ENCODE assay signal across 10 cellular contexts in genomic region chr11:27423125-27423524, GRCh38. TPM values are rescaled to one million over a fixed set of nuclear protein-coding genes. Genes with fewer than 3 reads are reported as not detected.
DNase-seq lines count a peak whose midpoint lies in the region; ATAC-seq and TF ChIP-seq lines count a peak whose summit lies in the region.
"Had no signal": no experiment of that assay in that cellular context is flagged by ENCODE, and none has a peak within 500 bp of the region (broad histone marks: within the 10 kb centered on the region; RNA-seq: fewer than 3 reads in every experiment).

No MANE protein-coding gene starts in this region.

- POLR2A ChIA-PET in HEK293T (lab: Yijun Ruan, JAX) (no interaction called here), OCI-LY7 (lab: Charles Lee) (no interaction called here)

- H3K9me3 ChIP-seq in OCI-LY7 (ENCODE audit: low read length), result no peaks in the 10 kb centered on the region

- ATAC-seq in sciatic nerve (peak; percentile 82), HG02840 (IDR thresholded peaks at IDR 0.05; ENCODE audit: low FRiP score, unreplicated experiment) (no peak)

- H3K27ac ChIP-seq in OCI-LY7 (ENCODE audit: low read depth, low read length, poor library complexity, severe bottlenecking), result no peak overlapping the region

- no peaks in the 10 kb centered on the region for H3K36me3 ChIP-seq in OCI-LY7 (ENCODE audit: insufficient read depth, low read length)

- H4K20me1 ChIP-seq in OCI-LY7 (ENCODE audit: insufficient read depth, low read length), result no peaks in the 10 kb centered on the region

- TF ChIP-seq CTCF in glutamatergic neuron (IDR thresholded peaks at IDR 0.05; ENCODE audit: partially characterized antibody, unreplicated experiment) (no peak), OCI-LY7 (conservative IDR thresholded peaks at IDR 0.05; ENCODE audit: low read length) (no peak), endothelial cell (IDR thresholded peaks at IDR 0.05; ENCODE audit: unreplicated experiment) (no peak)

- H3K4me3 Mint-ChIP-seq in glutamatergic neuron (ENCODE audit: unreplicated experiment) (peak overlapping the region; percentile 74), endothelial cell (ENCODE audit: unreplicated experiment) (no peak overlapping the region)

- no peak overlapping the region for H3K4me3 ChIP-seq in OCI-LY7 (ENCODE audit: low read depth, low read length, poor library complexity, severe bottlenecking)
- H3K4me3 ChIP-seq: lung had no signal

- no peaks in the 10 kb centered on the region for H3K79me2 ChIP-seq in OCI-LY7 (ENCODE audit: insufficient read depth, low read depth, low read length)

- H3K4me2 ChIP-seq in OCI-LY7 (ENCODE audit: low read length), result no peak overlapping the region

- peak; percentile 31 for DNase-seq in HEK293T (ENCODE audit: extremely low spot score)
- peak; percentile 18 for DNase-seq in SK-MEL-5 (ENCODE audit: low read depth, low spot score)
- peak; percentile 80 for DNase-seq in glutamatergic neuron
- DNase-seq in sciatic nerve (ENCODE audit: low spot score), result no peak
- no peak for DNase-seq in ureter (ENCODE audit: low spot score)
- DNase-seq in OCI-LY7 (ENCODE audit: low spot score), result no peak
- no peak for DNase-seq in endothelial cell (ENCODE audit: low spot score)
- DNase-seq: activated gamma-delta T cell had no signal

- BruUV-seq in OCI-LY7 (replicated peaks; lab: Mats Ljungman, UMichigan), result no TSS peak

- H3K27ac Mint-ChIP-seq in glutamatergic neuron (ENCODE audit: unreplicated experiment) (peak overlapping the region; percentile 96), endothelial cell (ENCODE audit: unreplicated experiment) (no peak overlapping the region)

- H2AFZ ChIP-seq in OCI-LY7 (ENCODE audit: low read length), result no peak overlapping the region

- H3K36me3 Mint-ChIP-seq in glutamatergic neuron (ENCODE audit: unreplicated experiment) (no peaks in the 10 kb centered on the region), endothelial cell (ENCODE audit: low read depth, unreplicated experiment) (no peaks in the 10 kb centered on the region)

- intact Hi-C loops in sciatic nerve (cut with DNase I), result no loop called here
- intact Hi-C loops in OCI-LY7 (cut with micrococcal nuclease; ENCODE audit: unreplicated experiment), result no loop called here

- CTCF ChIA-PET in HEK293T (lab: Yijun Ruan, JAX), result no interaction called here
- CTCF ChIA-PET in OCI-LY7 (lab: Charles Lee; ENCODE audit: unreplicated experiment), result no interaction called here

- peaks cover 10% of the 10 kb centered on the region for H3K9me3 Mint-ChIP-seq in glutamatergic neuron (ENCODE audit: unreplicated experiment)
- no peaks in the 10 kb centered on the region for H3K9me3 Mint-ChIP-seq in endothelial cell (ENCODE audit: unreplicated experiment)

- H3K27me3 Mint-ChIP-seq in glutamatergic neuron (ENCODE audit: unreplicated experiment) (no peaks in the 10 kb centered on the region), endothelial cell (ENCODE audit: unreplicated experiment) (no peaks in the 10 kb centered on the region)

- no peaks in the 10 kb centered on the region for H3K4me1 ChIP-seq in OCI-LY7 (ENCODE audit: insufficient read depth, low read length, poor library complexity, severe bottlenecking)

- in situ Hi-C loops in SK-MEL-5 (cut with HindIII; ENCODE audit: low pct_unique_long_range_greater_than_20kb, low sequenced_read_pairs), result no loop called here

- H3K4me1 Mint-ChIP-seq in glutamatergic neuron (ENCODE audit: low read depth, unreplicated experiment) (peaks cover 66% of the 10 kb centered on the region), endothelial cell (ENCODE audit: unreplicated experiment) (peaks cover 13% of the 10 kb centered on the region)

- no peaks in the 10 kb centered on the region for H3K9me2 ChIP-seq in OCI-LY7 (ENCODE audit: insufficient read depth, low read length)

TF ChIP-seq in HEK293T, 16 proteins besides CTCF, POLR2A, EP300 and RAD21:
- TF ChIP-seq CTBP1 (IDR thresholded peaks at IDR 0.05; ENCODE audit: borderline replicate concordance), result no peak
- no peak for TF ChIP-seq BHLHE40 (IDR thresholded peaks at IDR 0.05; ENCODE audit: borderline replicate concordance)
- TF ChIP-seq PKNOX1 (IDR thresholded peaks at IDR 0.05), result no peak
- no peak for TF ChIP-seq FOXK2 (IDR thresholded peaks at IDR 0.05)
- TF ChIP-seq FOXM1 (IDR thresholded peaks at IDR 0.05; ENCODE audit: borderline replicate concordance), result no peak
- no peak for TF ChIP-seq FOXA1 (IDR thresholded peaks at IDR 0.05)
- no peak for TF ChIP-seq HDGF (IDR thresholded peaks at IDR 0.05; ENCODE audit: borderline replicate concordance)
- no peak for TF ChIP-seq TARDBP (IDR thresholded peaks at IDR 0.05)
- no peak for TF ChIP-seq SUZ12 (IDR thresholded peaks at IDR 0.05)
- no peak for TF ChIP-seq ELF4 (IDR thresholded peaks at IDR 0.05)

RNA-seq across cellular contexts. Expression of gene LGR4, which starts 49.5 kb away (rescaled TPM):
- 10.0 and 10.2 TPM in 2 replicates for total RNA-seq in SK-MEL-5 (2014; rRNA removed; shearing (Covaris generic))
- polyA plus RNA-seq in SK-MEL-5 (2015; cell fraction: cytosol; rRNA removed), result 9.8 and 10.7 TPM in 2 replicates
- polyA plus RNA-seq in SK-MEL-5 (2015; cell fraction: nucleus; rRNA removed), result 24.4 and 25.0 TPM in 2 replicates
- total RNA-seq in glutamatergic neuron (ENCODE audit: unreplicated experiment) (87.1 TPM), sciatic nerve (16.8 TPM), ureter (49.2 TPM), OCI-LY7 (2022) (0.06 TPM in 1 of 2 replicates, not detected in the other), endothelial cell (ENCODE audit: unreplicated experiment) (10.8 TPM)
- 1.2 TPM in 1 of 2 replicates, not detected in the other for total RNA-seq in OCI-LY7 (2014; rRNA removed; shearing (Covaris generic))

Comparison
In these comparisons a context has a peak if more than half of its experiments do, and no peak if none do; other contexts are left out.
1. DNase-seq: peak in HEK293T (single experiment), SK-MEL-5 (single experiment) and glutamatergic neuron (single experiment); none in sciatic nerve (single experiment), ureter (single experiment), OCI-LY7 (single experiment) and endothelial cell (single experiment).